Comparison of ENCODE assay signal across 16 cellular contexts in the genomic region with DNA sequence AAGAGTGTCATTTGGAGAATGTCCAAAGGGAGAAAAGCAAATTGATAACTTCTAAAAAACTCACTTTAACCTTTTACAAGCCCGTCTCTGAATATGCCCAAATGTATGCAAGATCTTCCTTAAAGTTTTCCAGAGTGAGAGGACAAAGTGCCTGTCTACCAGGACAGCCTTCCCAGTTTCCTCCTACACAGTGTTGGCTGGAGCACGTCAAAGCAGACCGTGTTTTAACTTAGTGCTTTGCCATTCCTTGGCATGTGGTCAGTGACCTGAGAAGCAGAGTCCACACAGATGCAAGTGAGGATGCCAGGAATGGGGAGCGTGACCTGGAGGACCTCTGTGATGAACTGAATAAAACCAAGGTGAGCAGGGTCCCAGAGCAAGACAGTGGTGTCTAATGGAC.
DNase-seq lines count a peak whose midpoint lies in the region; ATAC-seq and TF ChIP-seq lines count a peak whose summit lies in the region.
"Had no signal": no experiment of that assay in that cellular context is flagged by ENCODE, and none has a peak within 500 bp of the region (broad histone marks: within the 10 kb centered on the region; RNA-seq: fewer than 3 reads in every experiment).

No MANE protein-coding gene starts in this region.

- no TSS peak for BruUV-seq in MCF 10A (replicated peaks; lab: Mats Ljungman, UMichigan)

- CTCF ChIA-PET in MCF 10A (lab: Yijun Ruan, JAX): no interaction called here

- H3K4me1 Mint-ChIP-seq in MCF 10A (ENCODE audit: insufficient read depth, unreplicated experiment): peaks cover 8% of the 10 kb centered on the region
- peaks cover 20% of the 10 kb centered on the region for H3K4me1 Mint-ChIP-seq in endothelial cell (ENCODE audit: unreplicated experiment)

- no peak overlapping the region for H3K4me3 Mint-ChIP-seq in MCF 10A (ENCODE audit: unreplicated experiment)
- no peak overlapping the region for H3K4me3 Mint-ChIP-seq in endothelial cell (ENCODE audit: unreplicated experiment)

- H3K9me3 ChIP-seq in breast epithelium (peaks cover 0 to 4% of the 10 kb centered on the region in 2 donors), muscle layer of duodenum (ENCODE audit: control insufficient read depth in 1 of 2, low read length in 2 of 2) (no peaks in the 10 kb centered on the region), upper lobe of left lung (no peaks in the 10 kb centered on the region)
- H3K9me3 ChIP-seq: transverse colon had no signal

- TF ChIP-seq EP300 in upper lobe of left lung (IDR thresholded peaks at IDR 0.05): no peak

- TF ChIP-seq POLR2A in breast epithelium (IDR thresholded peaks at IDR 0.05) (no peak), upper lobe of left lung (IDR thresholded peaks at IDR 0.05) (no peak)

- in situ Hi-C loops in KBM-7 (cut with MboI; ENCODE audit: low pct_unique_long_range_greater_than_20kb, low sequenced_read_pairs): no loop called here

- H3K36me3 Mint-ChIP-seq in MCF 10A (ENCODE audit: insufficient read depth, unreplicated experiment) (no peaks in the 10 kb centered on the region), endothelial cell (ENCODE audit: low read depth, unreplicated experiment) (no peaks in the 10 kb centered on the region)
- H3K36me3 Mint-ChIP-seq: activated naive CD4-positive, alpha-beta T cell treated with anti-CD3 and anti-CD28 coated beads, Interleukin-2, amount 50 U/mL, for 72 hours had no signal

- no peak for TF ChIP-seq CTCF in breast epithelium (IDR thresholded peaks at IDR 0.05)
- TF ChIP-seq CTCF in MCF 10A (IDR thresholded peaks at IDR 0.05; ENCODE audit: unreplicated experiment): no peak
- no peak for TF ChIP-seq CTCF in endothelial cell (IDR thresholded peaks at IDR 0.05; ENCODE audit: unreplicated experiment)
- TF ChIP-seq CTCF in upper lobe of left lung (IDR thresholded peaks at IDR 0.05): no peak
- no peak for TF ChIP-seq CTCF in dorsolateral prefrontal cortex (IDR thresholded peaks at IDR 0.05 in 54 of 56, conservative IDR thresholded peaks at IDR 0.05 in 2 of 56; ENCODE audit: low read depth in 1 of 56, partially characterized antibody in 56 of 56)

- H3K4me1 ChIP-seq in breast epithelium (peaks cover 0 to 9% of the 10 kb centered on the region in 2 donors), muscle layer of duodenum (ENCODE audit: control insufficient read depth in 1 of 2, insufficient read depth in 2 of 2, low read length in 2 of 2) (peaks cover 8 to 9% of the 10 kb centered on the region in 2 donors), upper lobe of left lung (peaks cover 15 to 32% (median 24%) of the 10 kb centered on the region in 4 donors)

- POLR2A ChIA-PET in MCF 10A (lab: Yijun Ruan, JAX): interaction anchor here (1.1 to 1.5 kb wide), 2 partner anchors 60 to 259 kb away, joined by 5 to 7 read pairs; a partner anchor contains a TSS

- no peaks in the 10 kb centered on the region for H3K27me3 ChIP-seq in breast epithelium
- H3K27me3 ChIP-seq in muscle layer of duodenum (ENCODE audit: low read depth, low read length): no peaks in the 10 kb centered on the region
- H3K27me3 ChIP-seq in upper lobe of left lung: no peaks in the 10 kb centered on the region
- H3K27me3 ChIP-seq in dorsolateral prefrontal cortex: peaks cover 0 to 2% (median 0%) of the 10 kb centered on the region in 45 donors
- H3K27me3 ChIP-seq: transverse colon had no signal

- H3K27ac Mint-ChIP-seq in MCF 10A (ENCODE audit: low read depth, unreplicated experiment): no peak overlapping the region
- H3K27ac Mint-ChIP-seq in endothelial cell (ENCODE audit: unreplicated experiment): peak overlapping the region; percentile 9
- H3K27ac Mint-ChIP-seq: activated naive CD4-positive, alpha-beta T cell treated with anti-CD3 and anti-CD28 coated beads, Interleukin-2, amount 50 U/mL, for 72 hours had no signal

- H3K27me3 Mint-ChIP-seq in MCF 10A (ENCODE audit: insufficient read depth, unreplicated experiment): no peaks in the 10 kb centered on the region
- peaks cover 9% of the 10 kb centered on the region for H3K27me3 Mint-ChIP-seq in endothelial cell (ENCODE audit: unreplicated experiment)

- no peaks in the 10 kb centered on the region for H3K9me3 Mint-ChIP-seq in MCF 10A (ENCODE audit: unreplicated experiment)
- no peaks in the 10 kb centered on the region for H3K9me3 Mint-ChIP-seq in endothelial cell (ENCODE audit: unreplicated experiment)
- H3K9me3 Mint-ChIP-seq: activated naive CD4-positive, alpha-beta T cell treated with anti-CD3 and anti-CD28 coated beads, Interleukin-2, amount 50 U/mL, for 72 hours had no signal

- H3K4me3 ChIP-seq in breast epithelium (no peak overlapping the region), muscle layer of duodenum (ENCODE audit: low read depth in 1 of 2, low read length in 2 of 2) (no peak overlapping the region), upper lobe of left lung (no peak overlapping the region), dorsolateral prefrontal cortex (no peak overlapping the region)
- H3K4me3 ChIP-seq: transverse colon had no signal

- WGBS in upper lobe of left lung, 2 donors: 69 to 84% methylated on average over 4 of the region's 4 CpGs

- H3K36me3 ChIP-seq in breast epithelium (no peaks in the 10 kb centered on the region), muscle layer of duodenum (ENCODE audit: control insufficient read depth in 1 of 2, insufficient read depth in 2 of 2, low read length in 2 of 2) (no peaks in the 10 kb centered on the region), upper lobe of left lung (no peaks in the 10 kb centered on the region)
- H3K36me3 ChIP-seq: transverse colon had no signal

- intact Hi-C loops in breast epithelium (cut with DNase I; ENCODE audit: low total_unique reads): no loop called here
- intact Hi-C loops in MCF 10A (cut with micrococcal nuclease): no loop called here
- intact Hi-C loops in dorsolateral prefrontal cortex (cut with DNase I): no loop called here

- DNase-seq in breast epithelium (ENCODE audit: low spot score in 2 of 2): no peak
- no peak for DNase-seq in MCF 10A (ENCODE audit: unreplicated experiment)
- DNase-seq in endothelial cell (ENCODE audit: low spot score): no peak
- no peak for DNase-seq in upper lobe of left lung
- no peak for DNase-seq in NCI-H510A treated with DMSO at 0.1 percent for 48 hours (lab: John Stamatoyannopoulos, UW)
- DNase-seq in dorsolateral prefrontal cortex: no peak
- DNase-seq in KBM-7: no peak
- DNase-seq: activated CD4-positive, alpha-beta T cell treated with anti-CD3 and anti-CD28 coated beads for 4 hours; DND-41; glutamatergic neuron; NCI-H2081; NCI-H524 treated with DMSO at 0.1 percent for 48 hours; OCI-M1; transverse colon had no signal

- H3K27ac ChIP-seq in breast epithelium (peak overlapping the region; percentile 67 to 89), muscle layer of duodenum (ENCODE audit: low read length) (peak overlapping the region; percentile 25), upper lobe of left lung (peak overlapping the region; percentile 10 to 76 (median 38)), dorsolateral prefrontal cortex (peak overlapping the region in 1 of 59 donors; percentile 10)

- no peak for ATAC-seq in upper lobe of left lung (ENCODE audit: low FRiP score in 2 of 2)
- ATAC-seq: activated naive CD4-positive, alpha-beta T cell treated with anti-CD3 and anti-CD28 coated beads, Interleukin-2, amount 50 U/mL, for 72 hours had no signal
